ENCODE assay signal across 8 cellular contexts in genomic region chr1:153919879-153920852, GRCh38. TPM values are rescaled to one million over a fixed set of nuclear protein-coding genes. Genes with fewer than 3 reads are reported as not detected.
DNase-seq lines count a peak whose midpoint lies in the region; ATAC-seq and TF ChIP-seq lines count a peak whose summit lies in the region.

No MANE protein-coding gene starts in this region.

- H3K9me2 ChIP-seq in OCI-LY7 (ENCODE audit: insufficient read depth, low read length): no peaks in the 10 kb centered on the region

- H3K9me3 ChIP-seq in OCI-LY7 (ENCODE audit: low read length): no peaks in the 10 kb centered on the region

- H3K4me1 ChIP-seq in OCI-LY7 (ENCODE audit: insufficient read depth, low read length, poor library complexity, severe bottlenecking): peaks cover 28% of the 10 kb centered on the region

- no peak overlapping the region for H2AFZ ChIP-seq in OCI-LY7 (ENCODE audit: low read length)

- POLR2A ChIA-PET in activated CD4-positive, alpha-beta T cell treated with anti-CD3 and anti-CD28 coated beads, Interleukin-2, amount 10 ng/mL, durations not matched to agents 7 days and 5 days (lab: Charles Lee): no interaction called here
- POLR2A ChIA-PET in OCI-LY7 (lab: Charles Lee): interaction anchor here (0.5 to 2.7 kb wide), 6 partner anchors 10 to 92 kb away, joined by 4 to 13 read pairs (median 6); partner anchors contain the start of genes CREB3L4 and SLC39A1

- peaks cover 13% of the 10 kb centered on the region for H3K36me3 Mint-ChIP-seq in activated CD4-positive, alpha-beta T cell treated with anti-CD3 and anti-CD28 coated beads, Interleukin-2, amount 10 ng/mL, durations not matched to agents 7 days and 5 days (ENCODE audit: low read depth)
- peaks cover 46% of the 10 kb centered on the region for H3K36me3 Mint-ChIP-seq in dendritic cell treated with granulocyte-macrophage colony-stimulating factor and Interleukin-4, amounts not matched to agents 40 ng/mL and 50 ng/mL, for 4 days (ENCODE audit: low read depth)
- peaks cover 13% of the 10 kb centered on the region for H3K36me3 Mint-ChIP-seq in nephron progenitor cell (ENCODE audit: low read depth)

- peaks cover 25% of the 10 kb centered on the region; the same call in 1 of the 2 replicates for H4K20me1 ChIP-seq in OCI-LY7 (ENCODE audit: insufficient read depth, low read length)

- CTCF ChIA-PET in activated CD4-positive, alpha-beta T cell treated with anti-CD3 and anti-CD28 coated beads, Interleukin-2, amount 10 ng/mL, durations not matched to agents 7 days and 5 days (lab: Charles Lee): interaction anchor here (0.7 to 2.0 kb wide), 3 partner anchors 20 to 113 kb away, joined by 3 to 6 read pairs (median 4); partner anchors contain the start of gene RAB13
- CTCF ChIA-PET in OCI-LY7 (lab: Charles Lee; ENCODE audit: unreplicated experiment): no interaction called here

- peak overlapping the region; percentile 95 for H3K4me3 Mint-ChIP-seq in activated CD4-positive, alpha-beta T cell treated with anti-CD3 and anti-CD28 coated beads, Interleukin-2, amount 10 ng/mL, durations not matched to agents 7 days and 5 days
- peak overlapping the region; percentile 30 for H3K4me3 Mint-ChIP-seq in dendritic cell treated with granulocyte-macrophage colony-stimulating factor and Interleukin-4, amounts not matched to agents 40 ng/mL and 50 ng/mL, for 4 days
- peak overlapping the region; percentile 93 for H3K4me3 Mint-ChIP-seq in nephron progenitor cell

- peaks cover 51% of the 10 kb centered on the region for H3K4me1 Mint-ChIP-seq in activated CD4-positive, alpha-beta T cell treated with anti-CD3 and anti-CD28 coated beads, Interleukin-2, amount 10 ng/mL, durations not matched to agents 7 days and 5 days
- peaks cover 55% of the 10 kb centered on the region for H3K4me1 Mint-ChIP-seq in dendritic cell treated with granulocyte-macrophage colony-stimulating factor and Interleukin-4, amounts not matched to agents 40 ng/mL and 50 ng/mL, for 4 days (ENCODE audit: low read depth)
- H3K4me1 Mint-ChIP-seq in nephron progenitor cell: peaks cover 49% of the 10 kb centered on the region

- H3K27ac Mint-ChIP-seq in activated CD4-positive, alpha-beta T cell treated with anti-CD3 and anti-CD28 coated beads, Interleukin-2, amount 10 ng/mL, durations not matched to agents 7 days and 5 days: peak overlapping the region; percentile 87
- peak overlapping the region; percentile 92 for H3K27ac Mint-ChIP-seq in dendritic cell treated with granulocyte-macrophage colony-stimulating factor and Interleukin-4, amounts not matched to agents 40 ng/mL and 50 ng/mL, for 4 days
- peak overlapping the region; percentile 89 for H3K27ac Mint-ChIP-seq in nephron progenitor cell

- H3K36me3 ChIP-seq in OCI-LY7 (ENCODE audit: insufficient read depth, low read length): peaks cover 47% of the 10 kb centered on the region

- H3K4me3 ChIP-seq in OCI-LY7 (ENCODE audit: low read depth, low read length, poor library complexity, severe bottlenecking): peak overlapping the region; percentile 97

- DNase-seq in activated CD4-positive, alpha-beta T cell treated with anti-CD3 and anti-CD28 coated beads, Interleukin-2, amount 10 ng/mL, durations not matched to agents 7 days and 5 days: peak; percentile 41
- no peak for DNase-seq in activated CD4-positive, alpha-beta T cell treated with anti-CD3 and anti-CD28 coated beads, Interleukin-2, amount 50 U/mL, for 1 hour
- DNase-seq in OCI-LY7 (ENCODE audit: low spot score) (peak; percentile 58), nephron progenitor cell (no peak), GM03348 (ENCODE audit: low spot score) (no peak), NCI-H748 (lab: John Stamatoyannopoulos, UW; ENCODE audit: unreplicated experiment) (no peak)

- H3K79me2 ChIP-seq in OCI-LY7 (ENCODE audit: insufficient read depth, low read depth, low read length): peaks cover 71% of the 10 kb centered on the region

- H3K27ac ChIP-seq in OCI-LY7 (ENCODE audit: low read depth, low read length, poor library complexity, severe bottlenecking): peak overlapping the region; percentile 90

- TF ChIP-seq CTCF in OCI-LY7 (conservative IDR thresholded peaks at IDR 0.05; ENCODE audit: low read length) (peak; percentile 67), nephron progenitor cell (IDR thresholded peaks at IDR 0.05) (no peak)

- no peaks in the 10 kb centered on the region for H3K9me3 Mint-ChIP-seq in activated CD4-positive, alpha-beta T cell treated with anti-CD3 and anti-CD28 coated beads, Interleukin-2, amount 10 ng/mL, durations not matched to agents 7 days and 5 days
- no peaks in the 10 kb centered on the region for H3K9me3 Mint-ChIP-seq in dendritic cell treated with granulocyte-macrophage colony-stimulating factor and Interleukin-4, amounts not matched to agents 40 ng/mL and 50 ng/mL, for 4 days
- no peaks in the 10 kb centered on the region for H3K9me3 Mint-ChIP-seq in nephron progenitor cell

- ATAC-seq in HG02852 (IDR thresholded peaks at IDR 0.05; ENCODE audit: unreplicated experiment): no peak

- BruUV-seq in OCI-LY7 (replicated peaks; lab: Mats Ljungman, UMichigan): no TSS peak

- H3K27me3 Mint-ChIP-seq in activated CD4-positive, alpha-beta T cell treated with anti-CD3 and anti-CD28 coated beads, Interleukin-2, amount 10 ng/mL, durations not matched to agents 7 days and 5 days: no peaks in the 10 kb centered on the region
- H3K27me3 Mint-ChIP-seq in dendritic cell treated with granulocyte-macrophage colony-stimulating factor and Interleukin-4, amounts not matched to agents 40 ng/mL and 50 ng/mL, for 4 days: no peaks in the 10 kb centered on the region
- no peaks in the 10 kb centered on the region for H3K27me3 Mint-ChIP-seq in nephron progenitor cell (ENCODE audit: low read depth, poor library complexity)

- intact Hi-C loops in OCI-LY7 (cut with micrococcal nuclease; ENCODE audit: unreplicated experiment): loop anchor here (1.0 to 5.0 kb wide), 4 partner anchors 67 to 115 kb away; partner anchors contain the start of gene RAB13
- intact Hi-C loops in dendritic cell treated with granulocyte-macrophage colony-stimulating factor and Interleukin-4, amounts not matched to agents 40 ng/mL and 50 ng/mL, for 4 days (cut with micrococcal nuclease): loop anchor here (5.0 to 10.0 kb wide), 2 partner anchors 67 to 115 kb away; partner anchors contain the start of gene RAB13

- peak overlapping the region; percentile 95 for H3K4me2 ChIP-seq in OCI-LY7 (ENCODE audit: low read length)

RNA-seq across cellular contexts. Expression of gene GATAD2B, which starts 2.6 kb away (rescaled TPM):
- total RNA-seq in activated CD4-positive, alpha-beta T cell treated with anti-CD3 and anti-CD28 coated beads, Interleukin-2, amount 10 ng/mL, durations not matched to agents 7 days and 5 days: 10 to 100 TPM; 73.4 to 75.4 TPM
- 7.7 and 11.2 TPM in 2 replicates for total RNA-seq in OCI-LY7 (2014; rRNA removed; shearing (Covaris generic))
- 65.2 and 77.9 TPM in 2 replicates for total RNA-seq in OCI-LY7 (2022)

RNA-seq across cellular contexts. Expression of gene DENND4B, which starts 26.4 kb away (rescaled TPM):
- 100 to 1,000 TPM; 165 to 180 TPM for total RNA-seq in activated CD4-positive, alpha-beta T cell treated with anti-CD3 and anti-CD28 coated beads, Interleukin-2, amount 10 ng/mL, durations not matched to agents 7 days and 5 days
- 41.8 and 50.5 TPM in 2 replicates for total RNA-seq in OCI-LY7 (2014; rRNA removed; shearing (Covaris generic))
- 160 and 164 TPM in 2 replicates for total RNA-seq in OCI-LY7 (2022)

RNA-seq across cellular contexts. Expression of gene CRTC2, which starts 38.2 kb away (rescaled TPM):
- 100 to 1,000 TPM in 1 of 2 experiments, 10 to 100 TPM in 1; 80.7 to 107 TPM for total RNA-seq in activated CD4-positive, alpha-beta T cell treated with anti-CD3 and anti-CD28 coated beads, Interleukin-2, amount 10 ng/mL, durations not matched to agents 7 days and 5 days
- total RNA-seq in OCI-LY7 (2014; rRNA removed; shearing (Covaris generic)): 15.6 and 29.1 TPM in 2 replicates
- total RNA-seq in OCI-LY7 (2022): 65.6 and 67.9 TPM in 2 replicates

RNA-seq across cellular contexts. Expression of gene SLC39A1, which starts 43.2 kb away (rescaled TPM):
- total RNA-seq in activated CD4-positive, alpha-beta T cell treated with anti-CD3 and anti-CD28 coated beads, Interleukin-2, amount 10 ng/mL, durations not matched to agents 7 days and 5 days: 10 to 100 TPM; 33.5 to 36.4 TPM
- total RNA-seq in OCI-LY7 (2014; rRNA removed; shearing (Covaris generic)): 44.2 and 45.5 TPM in 2 replicates
- total RNA-seq in OCI-LY7 (2022): 32.7 and 41.6 TPM in 2 replicates

RNA-seq across cellular contexts. Expression of gene CREB3L4, which starts 47.5 kb away (rescaled TPM):
- total RNA-seq in activated CD4-positive, alpha-beta T cell treated with anti-CD3 and anti-CD28 coated beads, Interleukin-2, amount 10 ng/mL, durations not matched to agents 7 days and 5 days: 1 to 10 TPM; 6.9 to 7.9 TPM
- 17.0 and 17.4 TPM in 2 replicates for total RNA-seq in OCI-LY7 (2014; rRNA removed; shearing (Covaris generic))
- total RNA-seq in OCI-LY7 (2022): 28.2 and 32.0 TPM in 2 replicates

Comparison
In these comparisons a context has a peak if more than half of its experiments do, and no peak if none do; other contexts are left out.
1. DNase-seq: peak in activated CD4-positive, alpha-beta T cell treated with anti-CD3 and anti-CD28 coated beads, Interleukin-2, amount 10 ng/mL, durations not matched to agents 7 days and 5 days (single experiment) and OCI-LY7 (single experiment); none in activated CD4-positive, alpha-beta T cell treated with anti-CD3 and anti-CD28 coated beads, Interleukin-2, amount 50 U/mL, for 1 hour (single experiment), nephron progenitor cell (single experiment), GM03348 (single experiment) and NCI-H748 (single experiment).
2. H3K4me3 Mint-ChIP-seq: peak in every context shown above with its lines; median percentile 95 in activated CD4-positive, alpha-beta T cell treated with anti-CD3 and anti-CD28 coated beads, Interleukin-2, amount 10 ng/mL, durations not matched to agents 7 days and 5 days; 93 in nephron progenitor cell; 30 in dendritic cell treated with granulocyte-macrophage colony-stimulating factor and Interleukin-4, amounts not matched to agents 40 ng/mL and 50 ng/mL, for 4 days.
3. Peak in every context shown above with its lines, with median percentiles within 50 percentile points of each other: H3K27ac Mint-ChIP-seq.